ENCODE assay signal across 9 cellular contexts in the genomic region with DNA sequence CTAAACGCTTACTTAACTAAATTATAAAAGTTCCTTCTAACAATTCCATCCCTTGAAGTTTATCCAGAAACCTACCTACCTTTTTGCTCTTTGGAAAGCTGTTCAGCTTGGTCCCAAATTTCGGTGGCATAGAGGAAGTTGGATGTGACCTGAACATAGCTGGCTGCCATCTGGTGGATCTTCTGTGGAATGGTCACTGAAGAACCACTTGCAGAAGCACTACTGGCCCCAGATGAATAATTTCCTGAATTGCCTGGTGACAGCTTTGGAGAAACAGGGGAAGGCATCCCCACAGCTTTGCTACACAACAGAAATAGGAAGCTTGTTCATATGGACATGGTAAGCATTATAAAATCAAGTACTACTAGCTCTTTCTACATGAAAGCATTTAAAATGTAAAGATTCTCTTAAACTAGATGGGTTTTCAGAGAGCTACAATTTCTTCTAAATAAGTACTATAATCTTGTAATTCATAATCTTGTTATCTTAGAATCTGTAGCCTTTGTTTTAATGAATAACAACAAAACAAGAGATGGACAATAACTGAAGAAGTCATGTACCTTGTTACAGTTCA. TPM values are rescaled to one million over a fixed set of nuclear protein-coding genes. Genes with fewer than 3 reads are reported as not detected.
DNase-seq lines count a peak whose midpoint lies in the region; TF ChIP-seq lines count a peak whose summit lies in the region.
"Had no signal": no experiment of that assay in that cellular context is flagged by ENCODE, and none has a peak within 500 bp of the region (broad histone marks: within the 10 kb centered on the region; RNA-seq: fewer than 3 reads in every experiment).

No MANE protein-coding gene starts in this region.

- H3K4me1 ChIP-seq in suprapubic skin: peaks cover under 1% of the 10 kb centered on the region

- POLR2A ChIA-PET in RWPE1 (lab: Yijun Ruan, JAX; ENCODE audit: low non-redundant PET): no interaction called here

- H3K27me3 ChIP-seq in suprapubic skin: no peaks in the 10 kb centered on the region

- TF ChIP-seq EP300 in suprapubic skin (IDR thresholded peaks at IDR 0.05): no peak

- WGBS in suprapubic skin: 29% methylated on average over 2 of the region's 2 CpGs

- TF ChIP-seq POLR2A in suprapubic skin (IDR thresholded peaks at IDR 0.05): no peak

- no peaks in the 10 kb centered on the region for H3K9me3 ChIP-seq in suprapubic skin

- TF ChIP-seq CTCF in RWPE1 (conservative IDR thresholded peaks at IDR 0.05; ENCODE audit: low read depth): peak; percentile 90
- peak; percentile 44 to 51 for TF ChIP-seq CTCF in suprapubic skin (IDR thresholded peaks at IDR 0.05)

- H3K36me3 ChIP-seq in suprapubic skin: peaks cover 83% of the 10 kb centered on the region

- no peak overlapping the region for H3K4me3 ChIP-seq in suprapubic skin

- no peak overlapping the region for H3K27ac ChIP-seq in RWPE1
- no peak overlapping the region for H3K27ac ChIP-seq in caudate nucleus (ENCODE audit: low read depth, low read length)
- H3K27ac ChIP-seq in suprapubic skin: no peak overlapping the region
- H3K27ac ChIP-seq: epithelial cell of prostate had no signal

- DNase-seq in stimulated activated CD4-positive, alpha-beta T cell treated with anti-CD3 and anti-CD28 coated beads, Interleukin-4, amount 100 ng/mL, for 24 hours: peak; percentile 30
- DNase-seq in stimulated activated CD4-positive, alpha-beta T cell treated with anti-CD3 and anti-CD28 coated beads, Interleukin-2, amount 100 ng/mL, for 48 hours: no peak
- DNase-seq in HuH-7 (ENCODE audit: low spot score) (peak; percentile 46), RWPE1 (ENCODE audit: low spot score) (peak; percentile 69), caudate nucleus (lab: John Stamatoyannopoulos, UW) (peak in 39 of 61 donors; percentile 6 to 72 (median 35)), kidney tubule cell (ENCODE audit: low spot score) (peak; percentile 70), suprapubic skin (ENCODE audit: low spot score in 2 of 2) (no peak)
- DNase-seq in stimulated activated CD4-positive, alpha-beta T cell treated with anti-CD3 and anti-CD28 coated beads, Interleukin-2, amount 100 ng/mL, for 24 hours: no peak

- CTCF ChIA-PET in RWPE1 (lab: Yijun Ruan, JAX): interaction anchor here (0.5 to 1.6 kb wide), 17 partner anchors 9 to 1855 kb away, joined by 3 to 33 read pairs (median 4); partner anchors contain the start of gene SHROOM1

RNA-seq across cellular contexts. Expression of gene LEAP2, which starts 9.9 kb away (rescaled TPM):
- total RNA-seq in suprapubic skin: 1 to 10 TPM in 2 of 4 donors, under 1 TPM in 2; 0.21 to 9.1 (median 1.7) TPM

RNA-seq across cellular contexts. Expression of gene UQCRQ, which starts 16.9 kb away (rescaled TPM):
- 100 to 1,000 TPM; 124 to 243 (median 161) TPM for total RNA-seq in suprapubic skin

RNA-seq across cellular contexts. Expression of gene GDF9, which starts 17.1 kb away (rescaled TPM):
- 1 to 10 TPM in 1 of 4 donors, under 1 TPM in 3; 0.47 to 4.8 (median 0.90) TPM for total RNA-seq in suprapubic skin

RNA-seq across cellular contexts. Expression of gene SHROOM1, which starts 52.9 kb away (rescaled TPM):
- 1 to 10 TPM in 3 of 4 donors, under 1 TPM in 1; 0.76 to 2.8 (median 2.3) TPM for total RNA-seq in suprapubic skin

Comparison
In these comparisons a context has a peak if more than half of its experiments do, and no peak if none do; other contexts are left out.
1. DNase-seq: peak in stimulated activated CD4-positive, alpha-beta T cell treated with anti-CD3 and anti-CD28 coated beads, Interleukin-4, amount 100 ng/mL, for 24 hours (single experiment), HuH-7 (single experiment), RWPE1 (single experiment), caudate nucleus (39 of 61) and kidney tubule cell (single experiment); none in stimulated activated CD4-positive, alpha-beta T cell treated with anti-CD3 and anti-CD28 coated beads, Interleukin-2, amount 100 ng/mL, for 48 hours (0 of 2), suprapubic skin (0 of 2) and stimulated activated CD4-positive, alpha-beta T cell treated with anti-CD3 and anti-CD28 coated beads, Interleukin-2, amount 100 ng/mL, for 24 hours (0 of 2).